19 cellular contexts compared by ENCODE assay signal in the genomic region with DNA sequence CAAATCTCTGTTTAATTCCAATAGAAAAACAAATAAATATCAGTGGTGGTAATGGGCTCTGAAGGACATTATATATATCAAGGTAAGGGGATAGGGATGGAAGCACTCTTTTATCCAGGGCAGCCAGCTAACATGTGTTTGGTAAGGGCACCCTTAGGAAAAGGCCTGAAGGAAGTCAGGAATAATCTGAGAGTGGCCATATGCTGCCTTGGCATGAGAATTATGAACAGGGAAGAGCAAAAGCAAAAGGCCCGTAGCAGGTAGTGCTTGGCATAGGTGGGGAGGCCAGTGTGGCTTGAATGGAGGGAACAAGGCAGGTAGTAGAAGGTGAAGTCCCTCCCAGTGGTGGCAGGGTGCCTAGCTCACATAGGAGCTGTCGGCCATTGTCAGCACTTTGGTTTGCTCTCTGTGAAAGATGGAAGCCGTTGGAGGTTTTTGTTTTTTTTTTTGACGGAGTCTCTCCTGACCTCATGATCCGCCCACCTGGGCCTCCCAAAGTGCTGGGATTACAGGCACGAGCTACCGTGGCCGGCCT. TPM values are rescaled to one million over a fixed set of nuclear protein-coding genes. Genes with fewer than 3 reads are reported as not detected.
A peak's percentile ranks its signal among the peaks of the same experiment; 100 is the strongest.
DNase-seq lines count a peak whose midpoint lies in the region; ATAC-seq and TF ChIP-seq lines count a peak whose summit lies in the region.
"Had no signal": no experiment of that assay in that cellular context is flagged by ENCODE, and none has a peak within 500 bp of the region (broad histone marks: within the 10 kb centered on the region; RNA-seq: fewer than 3 reads in every experiment).

No MANE protein-coding gene starts in this region.

- no peaks in the 10 kb centered on the region for H3K79me2 ChIP-seq in H9 (ENCODE audit: insufficient read depth, low read length)

- H4K91ac ChIP-seq in H9 (ENCODE audit: insufficient read length, low read depth, low read length): no peak overlapping the region

- no peak overlapping the region for H2AFZ ChIP-seq in H9 (ENCODE audit: low read length)

- no peak overlapping the region for H3K4me2 ChIP-seq in H9 (ENCODE audit: insufficient read depth, insufficient read length, low read length)

- ATAC-seq in GM21619 (IDR thresholded peaks at IDR 0.05; ENCODE audit: unreplicated experiment) (no peak), GM18511 (IDR thresholded peaks at IDR 0.05; ENCODE audit: unreplicated experiment) (no peak), HG02763 (IDR thresholded peaks at IDR 0.05; ENCODE audit: unreplicated experiment) (no peak)
- ATAC-seq: Right ventricle myocardium inferior had no signal

- peak; percentile 74 for DNase-seq in G401 (ENCODE audit: low spot score)
- peak; percentile 31 for DNase-seq in H9
- DNase-seq in cerebellar cortex (ENCODE audit: low spot score): peak; percentile 70
- DNase-seq in neural crest cell (ENCODE audit: low read depth, low spot score): no peak
- DNase-seq: CD4-positive, CD25-positive, alpha-beta regulatory T cell; HCEC 1CT; NCI-H1694; NCI-H2081; NCI-H2171; NCI-H345; NCI-H524 treated with DMSO at 0.1 percent for 48 hours; NCI-H82; Peyer's patch had no signal

- TF ChIP-seq CTCF in H9 (conservative IDR thresholded peaks at IDR 0.05) (no peak), neural crest cell (conservative IDR thresholded peaks at IDR 0.05) (no peak)

- no peaks in the 10 kb centered on the region for H3K9me3 ChIP-seq in H9 (ENCODE audit: control insufficient read depth, low read depth, low read length)
- H3K9me3 ChIP-seq: Peyer's patch, SJSA1 had no signal

- H3K9me3 Mint-ChIP-seq in H9 (no peaks in the 10 kb centered on the region), neural crest cell (no peaks in the 10 kb centered on the region)
- H3K9me3 Mint-ChIP-seq: CD4-positive, CD25-positive, alpha-beta regulatory T cell; IgD-negative memory B cell had no signal

- H3K79me1 ChIP-seq in H9 (ENCODE audit: insufficient read depth, low read depth, low read length, poor library complexity, severe bottlenecking): no peaks in the 10 kb centered on the region

- H3K9ac ChIP-seq in H9 (ENCODE audit: extremely low read depth, insufficient read length, low read length): no peak overlapping the region

- no peaks in the 10 kb centered on the region for H3K27me3 Mint-ChIP-seq in H9 (ENCODE audit: low read depth)
- no peaks in the 10 kb centered on the region for H3K27me3 Mint-ChIP-seq in neural crest cell (ENCODE audit: low read depth)
- H3K27me3 Mint-ChIP-seq: CD4-positive, CD25-positive, alpha-beta regulatory T cell; IgD-negative memory B cell had no signal

- H2BK15ac ChIP-seq in H9 (ENCODE audit: low read depth, low read length): no peak overlapping the region

- no peak overlapping the region for H4K8ac ChIP-seq in H9 (replicated peaks; ENCODE audit: insufficient read length, low read depth, low read length)

- H3K14ac ChIP-seq in H9 (ENCODE audit: insufficient read depth, low read length): no peak overlapping the region

- no peak overlapping the region for H3K4ac ChIP-seq in H9 (ENCODE audit: low read depth, low read length)

- H2BK12ac ChIP-seq in H9 (ENCODE audit: insufficient read length, low read depth, low read length): no peak overlapping the region

- H2BK5ac ChIP-seq in H9 (ENCODE audit: insufficient read length, low read length): no peak overlapping the region

- H3K36me3 Mint-ChIP-seq in H9 (ENCODE audit: insufficient read depth in 1 of 3, low read depth in 3 of 3): peaks cover 0 to 43% (median 16%) of the 10 kb centered on the region in 3 experiments; a peak in 6 of 7 replicates
- peaks cover 2% of the 10 kb centered on the region for H3K36me3 Mint-ChIP-seq in neural crest cell (ENCODE audit: low read depth)

- H3K4me1 ChIP-seq in H9 (ENCODE audit: insufficient read depth, low read length): no peaks in the 10 kb centered on the region
- H3K4me1 ChIP-seq: Peyer's patch, SJSA1 had no signal

- H3K23ac ChIP-seq in H9 (ENCODE audit: insufficient read length, low read depth, low read length): no peak overlapping the region

- H3K4me3 Mint-ChIP-seq in H9: no peak overlapping the region
- H3K4me3 Mint-ChIP-seq in neural crest cell: no peak overlapping the region
- H3K4me3 Mint-ChIP-seq: CD4-positive, CD25-positive, alpha-beta regulatory T cell; IgD-negative memory B cell had no signal

- no peaks in the 10 kb centered on the region for H3K23me2 ChIP-seq in H9 (ENCODE audit: insufficient read length, low read depth, low read length, poor library complexity, severe bottlenecking)

- no peaks in the 10 kb centered on the region for H4K20me1 ChIP-seq in H9 (ENCODE audit: control insufficient read depth, insufficient read depth, insufficient read length)

- H3K4me1 Mint-ChIP-seq in H9 (peaks cover 0 to 6% of the 10 kb centered on the region in 2 experiments; a peak in 2 of 4 replicates), neural crest cell (no peaks in the 10 kb centered on the region)
- H3K4me1 Mint-ChIP-seq: CD4-positive, CD25-positive, alpha-beta regulatory T cell; IgD-negative memory B cell had no signal

- no peak overlapping the region for H3K56ac ChIP-seq in H9 (ENCODE audit: insufficient read length, low read depth, low read length)

- H3K27ac ChIP-seq in H9 (ENCODE audit: insufficient read length, low read depth, low read length): no peak overlapping the region
- H3K27ac ChIP-seq: Peyer's patch, SJSA1 had no signal

- no peak overlapping the region for H3T11ph ChIP-seq in H9 (ENCODE audit: low read length)

- no peaks in the 10 kb centered on the region for H3K27me3 ChIP-seq in H9 (ENCODE audit: insufficient read depth, low read length)
- H3K27me3 ChIP-seq: Peyer's patch, SJSA1 had no signal

- H2BK120ac ChIP-seq in H9 (ENCODE audit: low read depth, low read length, poor library complexity, severe bottlenecking): no peak overlapping the region

- H4K5ac ChIP-seq in H9 (ENCODE audit: insufficient read length, low read depth, low read length): no peak overlapping the region

- H2AK5ac ChIP-seq in H9 (ENCODE audit: insufficient read length, low read length): no peak overlapping the region

- WGBS in H9 (ENCODE audit: extremely low coverage, insufficient read length, low lambda C conversion rate): no CpG with 5 or more reads among the region's 8 CpGs

- H3K18ac ChIP-seq in H9 (ENCODE audit: insufficient read length, low read depth, low read length): no peak overlapping the region

- in situ Hi-C loops in G401 (cut with HindIII; ENCODE audit: low sequenced_read_pairs): no loop called here

- H3K27ac Mint-ChIP-seq in H9 (peak overlapping the region in 2 of 3 experiments; percentile 37 to 77; a peak in 2 of 7 replicates), neural crest cell (ENCODE audit: unreplicated experiment) (peak overlapping the region; percentile 54)
- H3K27ac Mint-ChIP-seq: CD4-positive, CD25-positive, alpha-beta regulatory T cell; IgD-negative memory B cell had no signal

- H2BK20ac ChIP-seq in H9 (ENCODE audit: low read depth, low read length, poor library complexity, severe bottlenecking): no peak overlapping the region

RNA-seq across cellular contexts. Expression of a gene that starts 39.6 kb away (rescaled TPM):
- total RNA-seq in G401 (2014; rRNA removed; shearing (Covaris generic)): 153 and 238 TPM in 2 replicates
- total RNA-seq in H9 (2021): 244 and 246 TPM in 2 replicates
- 186 and 196 TPM in 2 replicates for total RNA-seq in neural crest cell
